11 cellular contexts compared by ENCODE assay signal in the genomic region with DNA sequence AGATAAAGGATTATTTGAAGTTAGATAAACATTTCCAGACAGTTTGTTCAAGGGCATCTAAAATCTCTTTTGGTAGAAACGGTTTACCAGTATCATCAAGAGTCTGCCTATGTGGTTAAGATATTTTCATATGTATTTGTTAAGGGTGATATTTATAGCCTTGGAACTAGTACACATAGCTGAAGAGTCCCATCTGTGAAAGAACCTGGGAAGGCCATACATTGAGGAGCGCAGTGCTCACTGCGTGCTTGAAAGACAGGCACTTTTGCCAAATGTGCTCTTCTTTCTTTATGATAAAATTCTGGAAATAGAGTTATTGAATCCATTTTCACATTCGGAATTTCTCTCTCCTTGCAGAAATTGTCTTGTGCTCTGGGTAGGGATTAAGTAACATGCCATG. TPM values are rescaled to one million over a fixed set of nuclear protein-coding genes. Genes with fewer than 3 reads are reported as not detected.
DNase-seq lines count a peak whose midpoint lies in the region; ATAC-seq and TF ChIP-seq lines count a peak whose summit lies in the region.
"Had no signal": no experiment of that assay in that cellular context is flagged by ENCODE, and none has a peak within 500 bp of the region (broad histone marks: within the 10 kb centered on the region; RNA-seq: fewer than 3 reads in every experiment).

No MANE protein-coding gene starts in this region.

- H2BK5ac ChIP-seq in mesenchymal stem cell (ENCODE audit: low read depth, low read length, poor library complexity, severe bottlenecking): no peak overlapping the region

- no peak overlapping the region for H2BK120ac ChIP-seq in mesenchymal stem cell (ENCODE audit: low read depth, low read length)

- H2AK5ac ChIP-seq in mesenchymal stem cell (ENCODE audit: low read length, severe bottlenecking): no peak overlapping the region

- peak overlapping the region; percentile 61 to 68 for H3K27ac ChIP-seq in right atrium auricular region
- no peak overlapping the region for H3K27ac ChIP-seq in mesenchymal stem cell (ENCODE audit: low read length, poor library complexity, severe bottlenecking)
- no peak overlapping the region for H3K27ac ChIP-seq in SJCRH30

- no peak overlapping the region for H4K91ac ChIP-seq in mesenchymal stem cell (ENCODE audit: low read length)

- H3K14ac ChIP-seq in mesenchymal stem cell (ENCODE audit: low read length in 2 of 2): no peak overlapping the region

- no peak overlapping the region for H3K4me2 ChIP-seq in mesenchymal stem cell (ENCODE audit: low read length, poor library complexity, severe bottlenecking)

- no peaks in the 10 kb centered on the region for H3K9me3 Mint-ChIP-seq in activated T-helper 1 cell treated with anti-CD3 and anti-CD28 coated beads, Interleukin-12 subunit alpha, Interleukin-12 subunit beta, Interleukin-2, Interleukin-4 antibody, amounts not matched to agents 30 ng/mL and 10 ng/mL and 1 ng/mL, durations not matched to agents 14 hours and 24 hours and 36 hours

- ATAC-seq in left ventricle myocardium superior: no peak

- no peak overlapping the region for H3K4me3 ChIP-seq in right atrium auricular region
- H3K4me3 ChIP-seq in mesenchymal stem cell (ENCODE audit: insufficient read depth in 1 of 2, low read depth in 1 of 2, low read length in 2 of 2): peak overlapping the region in 1 of 2 experiments; percentile 72
- H3K4me3 ChIP-seq in SJCRH30: no peak overlapping the region

- 97% methylated on average over 3 of the region's 4 CpGs for WGBS in mesenchymal stem cell

- H3K23ac ChIP-seq in mesenchymal stem cell (ENCODE audit: low read length in 2 of 2): no peak overlapping the region

- no peaks in the 10 kb centered on the region for H3K36me3 ChIP-seq in right atrium auricular region
- peaks cover 12 to 13% of the 10 kb centered on the region in 2 experiments for H3K36me3 ChIP-seq in mesenchymal stem cell (ENCODE audit: control insufficient read depth in 1 of 2, insufficient read depth in 2 of 2, low read depth in 1 of 2, low read length in 2 of 2)
- no peaks in the 10 kb centered on the region for H3K36me3 ChIP-seq in SJCRH30

- DNase-seq in right atrium auricular region (ENCODE audit: low spot score) (no peak), left ventricle myocardium superior (no peak), mesenchymal stem cell (no peak), GM03348 (ENCODE audit: low spot score) (no peak), dermis blood vessel endothelial cell (no peak), SJCRH30 (no peak), AG20443 (ENCODE audit: low spot score) (no peak)
- no peak for DNase-seq in activated T-helper 1 cell treated with anti-CD3 and anti-CD28 coated beads, Interleukin-12 subunit alpha, Interleukin-12 subunit beta, Interleukin-2, Interleukin-4 antibody, amounts not matched to agents 30 ng/mL and 10 ng/mL and 1 ng/mL, durations not matched to agents 14 hours and 24 hours and 36 hours (ENCODE audit: low spot score)
- DNase-seq: aorta, trophoblast cell had no signal

- no peak overlapping the region for H4K8ac ChIP-seq in mesenchymal stem cell (ENCODE audit: low read length)

- peak overlapping the region; percentile 83 for H3K9ac ChIP-seq in mesenchymal stem cell (ENCODE audit: low read length)

- H3K4me1 ChIP-seq in right atrium auricular region (peaks cover 0 to 20% of the 10 kb centered on the region in 2 donors), mesenchymal stem cell (ENCODE audit: control insufficient read depth, insufficient read depth, low read depth, low read length) (peaks cover 2% of the 10 kb centered on the region), SJCRH30 (no peaks in the 10 kb centered on the region)

- peak overlapping the region; percentile 69 for H3K27ac Mint-ChIP-seq in activated T-helper 1 cell treated with anti-CD3 and anti-CD28 coated beads, Interleukin-12 subunit alpha, Interleukin-12 subunit beta, Interleukin-2, Interleukin-4 antibody, amounts not matched to agents 30 ng/mL and 10 ng/mL and 1 ng/mL, durations not matched to agents 14 hours and 24 hours and 36 hours

- no peak overlapping the region for H2BK15ac ChIP-seq in mesenchymal stem cell (ENCODE audit: low read depth, poor library complexity, severe bottlenecking)

- H3K4me3 Mint-ChIP-seq in activated T-helper 1 cell treated with anti-CD3 and anti-CD28 coated beads, Interleukin-12 subunit alpha, Interleukin-12 subunit beta, Interleukin-2, Interleukin-4 antibody, amounts not matched to agents 30 ng/mL and 10 ng/mL and 1 ng/mL, durations not matched to agents 14 hours and 24 hours and 36 hours: peak overlapping the region; percentile 69

- peaks cover 5% of the 10 kb centered on the region for H3K36me3 Mint-ChIP-seq in activated T-helper 1 cell treated with anti-CD3 and anti-CD28 coated beads, Interleukin-12 subunit alpha, Interleukin-12 subunit beta, Interleukin-2, Interleukin-4 antibody, amounts not matched to agents 30 ng/mL and 10 ng/mL and 1 ng/mL, durations not matched to agents 14 hours and 24 hours and 36 hours (ENCODE audit: low read depth)

- H3K18ac ChIP-seq in mesenchymal stem cell (ENCODE audit: low read depth in 1 of 2, low read length in 2 of 2): no peak overlapping the region

- H3K27me3 ChIP-seq in right atrium auricular region (no peaks in the 10 kb centered on the region), mesenchymal stem cell (ENCODE audit: control insufficient read depth in 1 of 2, insufficient read depth in 1 of 2, low read length in 2 of 2) (no peaks in the 10 kb centered on the region), SJCRH30 (no peaks in the 10 kb centered on the region)

- no peak overlapping the region for H3K4ac ChIP-seq in mesenchymal stem cell (ENCODE audit: low read depth in 1 of 2, low read length in 2 of 2)

- no peak overlapping the region for H2BK12ac ChIP-seq in mesenchymal stem cell (ENCODE audit: low read length in 2 of 2)

- no peaks in the 10 kb centered on the region for H3K27me3 Mint-ChIP-seq in activated T-helper 1 cell treated with anti-CD3 and anti-CD28 coated beads, Interleukin-12 subunit alpha, Interleukin-12 subunit beta, Interleukin-2, Interleukin-4 antibody, amounts not matched to agents 30 ng/mL and 10 ng/mL and 1 ng/mL, durations not matched to agents 14 hours and 24 hours and 36 hours (ENCODE audit: insufficient read depth)

- intact Hi-C loops in left ventricle myocardium superior (cut with micrococcal nuclease): no loop called here
- intact Hi-C loops in activated T-helper 1 cell treated with anti-CD3 and anti-CD28 coated beads, Interleukin-12 subunit alpha, Interleukin-12 subunit beta, Interleukin-2, Interleukin-4 antibody, amounts not matched to agents 30 ng/mL and 10 ng/mL and 1 ng/mL, durations not matched to agents 14 hours and 24 hours and 36 hours (cut with micrococcal nuclease): loop anchor here (1.0 to 10.0 kb wide), 5 partner anchors 13 to 550 kb away; no protein-coding TSS in a partner anchor

- peaks cover 32% of the 10 kb centered on the region for H3K79me1 ChIP-seq in mesenchymal stem cell (replicated peaks; ENCODE audit: low read length, poor library complexity, severe bottlenecking)

- H3K4me1 Mint-ChIP-seq in activated T-helper 1 cell treated with anti-CD3 and anti-CD28 coated beads, Interleukin-12 subunit alpha, Interleukin-12 subunit beta, Interleukin-2, Interleukin-4 antibody, amounts not matched to agents 30 ng/mL and 10 ng/mL and 1 ng/mL, durations not matched to agents 14 hours and 24 hours and 36 hours (ENCODE audit: low read depth): peaks cover 36% of the 10 kb centered on the region

- H3K9me3 ChIP-seq in right atrium auricular region (no peaks in the 10 kb centered on the region), mesenchymal stem cell (ENCODE audit: control insufficient read depth, low read length) (no peaks in the 10 kb centered on the region), SJCRH30 (replicated peaks) (no peaks in the 10 kb centered on the region)

- no peak overlapping the region for H2AFZ ChIP-seq in mesenchymal stem cell (ENCODE audit: low read depth, low read length)

- TF ChIP-seq CTCF in right atrium auricular region (IDR thresholded peaks at IDR 0.05): no peak

RNA-seq across cellular contexts. Expression of a gene that starts 7.7 kb away (rescaled TPM):
- 1 to 10 TPM in 1 of 2 donors, under 1 TPM in 1; 0.67 to 1.6 TPM for total RNA-seq in right atrium auricular region
- total RNA-seq in left ventricle myocardium superior: 2.4 TPM
- total RNA-seq in activated T-helper 1 cell treated with anti-CD3 and anti-CD28 coated beads, Interleukin-12 subunit alpha, Interleukin-12 subunit beta, Interleukin-2, Interleukin-4 antibody, amounts not matched to agents 30 ng/mL and 10 ng/mL and 1 ng/mL, durations not matched to agents 14 hours and 24 hours and 36 hours: not detected in 2 replicates
- not detected for polyA plus RNA-seq in mesenchymal stem cell (2013, experiment 1 of 2)
- polyA plus RNA-seq in mesenchymal stem cell (2013, experiment 2 of 2): not detected
- not detected in 2 replicates for total RNA-seq in dermis blood vessel endothelial cell
- total RNA-seq in SJCRH30 (2014; rRNA removed; shearing (Covaris generic)): not detected in 2 replicates
- total RNA-seq: epithelial cell of proximal tubule had no signal

RNA-seq across cellular contexts. Expression of a gene that starts 19.1 kb away (rescaled TPM):
- not detected for total RNA-seq in right atrium auricular region
- not detected for total RNA-seq in left ventricle myocardium superior
- 0.10 TPM in 1 of 2 replicates, not detected in the other for total RNA-seq in activated T-helper 1 cell treated with anti-CD3 and anti-CD28 coated beads, Interleukin-12 subunit alpha, Interleukin-12 subunit beta, Interleukin-2, Interleukin-4 antibody, amounts not matched to agents 30 ng/mL and 10 ng/mL and 1 ng/mL, durations not matched to agents 14 hours and 24 hours and 36 hours
- polyA plus RNA-seq in mesenchymal stem cell (2013, experiment 1 of 2): 0.01 TPM
- polyA plus RNA-seq in mesenchymal stem cell (2013, experiment 2 of 2): 0.01 TPM
- 0.09 TPM in 1 of 2 replicates, not detected in the other for total RNA-seq in dermis blood vessel endothelial cell
- total RNA-seq in SJCRH30 (2014; rRNA removed; shearing (Covaris generic)): 0.08 TPM in 1 of 2 replicates, not detected in the other
- total RNA-seq: epithelial cell of proximal tubule had no signal
- polyA plus RNA-seq: aorta had no signal

RNA-seq across cellular contexts. Expression of a gene that starts 45.3 kb away (rescaled TPM):
- total RNA-seq in right atrium auricular region (10 to 100 TPM; 58.6 to 62.6 TPM), left ventricle myocardium superior (53.4 TPM), dermis blood vessel endothelial cell (200 and 265 TPM in 2 replicates)
- 58.8 and 64.9 TPM in 2 replicates for total RNA-seq in activated T-helper 1 cell treated with anti-CD3 and anti-CD28 coated beads, Interleukin-12 subunit alpha, Interleukin-12 subunit beta, Interleukin-2, Interleukin-4 antibody, amounts not matched to agents 30 ng/mL and 10 ng/mL and 1 ng/mL, durations not matched to agents 14 hours and 24 hours and 36 hours
- 113 TPM for polyA plus RNA-seq in mesenchymal stem cell (2013, experiment 1 of 2)
- polyA plus RNA-seq in mesenchymal stem cell (2013, experiment 2 of 2): 117 TPM
- 103 and 125 TPM in 2 replicates for total RNA-seq in SJCRH30 (2014; rRNA removed; shearing (Covaris generic))

Comparison
In these comparisons a context has a peak if more than half of its experiments do, and no peak if none do; other contexts are left out.
1. H3K27ac ChIP-seq: peak in right atrium auricular region (2 of 2); none in mesenchymal stem cell (single experiment) and SJCRH30 (single experiment).